24 cellular contexts compared by ENCODE assay signal in genomic region chr17:3029213-3029913, GRCh38. TPM values are rescaled to one million over a fixed set of nuclear protein-coding genes. Genes with fewer than 3 reads are reported as not detected.
DNase-seq lines count a peak whose midpoint lies in the region; ATAC-seq and TF ChIP-seq lines count a peak whose summit lies in the region.
"Had no signal": no experiment of that assay in that cellular context is flagged by ENCODE, and none has a peak within 500 bp of the region (broad histone marks: within the 10 kb centered on the region; RNA-seq: fewer than 3 reads in every experiment).

No MANE protein-coding gene starts in this region.

- H3K36me3 Mint-ChIP-seq in chondrocyte (ENCODE audit: low read depth) = no peaks in the 10 kb centered on the region
- peaks cover 5% of the 10 kb centered on the region for H3K36me3 Mint-ChIP-seq in type B pancreatic cell
- H3K36me3 Mint-ChIP-seq: activated naive CD4-positive, alpha-beta T cell treated with anti-CD3 and anti-CD28 coated beads, Interleukin-2, amount 50 U/mL, for 72 hours had no signal

- H3K4me1 Mint-ChIP-seq in chondrocyte (ENCODE audit: low read depth) (no peaks in the 10 kb centered on the region), type B pancreatic cell (ENCODE audit: unreplicated experiment) (no peaks in the 10 kb centered on the region)
- H3K4me1 Mint-ChIP-seq: stimulated activated effector memory CD8-positive, alpha-beta T cell treated with anti-CD3 and anti-CD28 coated beads, Interleukin-12 subunit alpha, Interleukin-12 subunit beta, amount 100 ng/mL, for 72 hours had no signal

- H3K9me3 Mint-ChIP-seq in chondrocyte (ENCODE audit: low read depth) (peaks cover 5% of the 10 kb centered on the region), type B pancreatic cell (no peaks in the 10 kb centered on the region)
- H3K9me3 Mint-ChIP-seq: activated naive CD4-positive, alpha-beta T cell treated with anti-CD3 and anti-CD28 coated beads, Interleukin-2, amount 50 U/mL, for 72 hours; stimulated activated effector memory CD8-positive, alpha-beta T cell treated with anti-CD3 and anti-CD28 coated beads, Interleukin-12 subunit alpha, Interleukin-12 subunit beta, amount 100 ng/mL, for 72 hours had no signal

- H3K27ac Mint-ChIP-seq in chondrocyte (ENCODE audit: unreplicated experiment) = no peak overlapping the region
- no peak overlapping the region for H3K27ac Mint-ChIP-seq in type B pancreatic cell
- H3K27ac Mint-ChIP-seq: activated naive CD4-positive, alpha-beta T cell treated with anti-CD3 and anti-CD28 coated beads, Interleukin-2, amount 50 U/mL, for 72 hours; stimulated activated effector memory CD8-positive, alpha-beta T cell treated with anti-CD3 and anti-CD28 coated beads, Interleukin-12 subunit alpha, Interleukin-12 subunit beta, amount 100 ng/mL, for 72 hours had no signal

- H3K27me3 ChIP-seq in right cardiac atrium (ENCODE audit: control insufficient read depth, insufficient read depth) = no peaks in the 10 kb centered on the region
- H3K27me3 ChIP-seq: testis had no signal

- H3K4me3 Mint-ChIP-seq in chondrocyte (ENCODE audit: unreplicated experiment) (no peak overlapping the region), type B pancreatic cell (no peak overlapping the region)
- H3K4me3 Mint-ChIP-seq: stimulated activated effector memory CD8-positive, alpha-beta T cell treated with anti-CD3 and anti-CD28 coated beads, Interleukin-12 subunit alpha, Interleukin-12 subunit beta, amount 100 ng/mL, for 72 hours had no signal

- H3K27me3 Mint-ChIP-seq in chondrocyte (ENCODE audit: low read depth) (no peaks in the 10 kb centered on the region), type B pancreatic cell (no peaks in the 10 kb centered on the region)

- DNase-seq in activated CD4-positive, CD25-positive, alpha-beta regulatory T cell treated with anti-CD3 and anti-CD28 coated beads, Interleukin-2, amount 50 U/mL, for 72 hours = peak; percentile 17
- DNase-seq in activated CD4-positive, CD25-positive, alpha-beta regulatory T cell (lab: John Stamatoyannopoulos, UW) = no peak
- DNase-seq in chondrocyte (ENCODE audit: low spot score) (peak; percentile 64), right cardiac atrium (peak; percentile 47 to 78 (median 66)), type B pancreatic cell (ENCODE audit: extremely low spot score, unreplicated experiment) (peak; percentile 50), NCI-H1436 (lab: John Stamatoyannopoulos, UW) (no peak)
- no peak for DNase-seq in effector CD4-positive, alpha-beta T cell
- DNase-seq: activated CD8-positive, alpha-beta memory T cell treated with anti-CD3 and anti-CD28 coated beads for 24 hours; activated T-cell treated with anti-CD3 and anti-CD28 coated beads, Interleukin-2, amount 50 U/mL, for 48 hours; GF-D8; NCI-H446; testis had no signal

- H3K27ac ChIP-seq in right cardiac atrium (ENCODE audit: low read length) = peak overlapping the region; percentile 81
- H3K27ac ChIP-seq: C4-2B, GM23248, testis had no signal

- no peak for TF ChIP-seq CTCF in chondrocyte (IDR thresholded peaks at IDR 0.05)
- TF ChIP-seq CTCF in type B pancreatic cell (conservative IDR thresholded peaks at IDR 0.05) = no peak

- WGBS in right cardiac atrium = 68% methylated on average over 19 of the region's 19 CpGs

- no peaks in the 10 kb centered on the region for H3K4me1 ChIP-seq in right cardiac atrium (ENCODE audit: control insufficient read depth, insufficient read depth, low read length)
- H3K4me1 ChIP-seq: testis had no signal

- ATAC-seq in right cardiac atrium (peak; percentile 64), GM19328 (IDR thresholded peaks at IDR 0.05; ENCODE audit: unreplicated experiment) (no peak)
- ATAC-seq: activated CD4-positive, CD25-positive, alpha-beta regulatory T cell treated with anti-CD3 and anti-CD28 coated beads, Interleukin-2, amount 50 U/mL, for 24 hours; activated naive CD4-positive, alpha-beta T cell treated with anti-CD3 and anti-CD28 coated beads, Interleukin-2, amount 50 U/mL, for 72 hours; stimulated activated effector memory CD8-positive, alpha-beta T cell treated with anti-CD3 and anti-CD28 coated beads, Interleukin-12 subunit alpha, Interleukin-12 subunit beta, amount 100 ng/mL, for 72 hours had no signal

- intact Hi-C loops in right cardiac atrium (cut with DNase I) = no loop called here

- no peak overlapping the region for H3K4me3 ChIP-seq in right cardiac atrium (ENCODE audit: low read length)
- H3K4me3 ChIP-seq: GM23248, testis had no signal

- H3K9me3 ChIP-seq in right cardiac atrium (ENCODE audit: control insufficient read depth, low read length) = no peaks in the 10 kb centered on the region
- H3K9me3 ChIP-seq: testis had no signal

RNA-seq across cellular contexts. Expression of gene OR1D5, which starts 34.0 kb away (rescaled TPM):
- not detected in 3 replicates for total RNA-seq in chondrocyte
- total RNA-seq in right cardiac atrium = not detected
- not detected for polyA plus RNA-seq in right cardiac atrium
- total RNA-seq in type B pancreatic cell (ENCODE audit: low replicate concordance) = not detected in 2 replicates
- total RNA-seq: activated naive CD4-positive, alpha-beta T cell treated with anti-CD3 and anti-CD28 coated beads, Interleukin-2, amount 50 U/mL, for 72 hours; astrocyte; cerebellum; GM23248; myocyte; omental fat pad; RPMI7951; testis had no signal
- polyA plus RNA-seq: AG04450, GM23248 had no signal

Comparison
In these comparisons a context has a peak if more than half of its experiments do, and no peak if none do; other contexts are left out.
1. DNase-seq: peak in activated CD4-positive, CD25-positive, alpha-beta regulatory T cell treated with anti-CD3 and anti-CD28 coated beads, Interleukin-2, amount 50 U/mL, for 72 hours (single experiment), chondrocyte (single experiment), right cardiac atrium (3 of 3) and type B pancreatic cell (single experiment); none in activated CD4-positive, CD25-positive, alpha-beta regulatory T cell (0 of 4), effector CD4-positive, alpha-beta T cell (single experiment) and NCI-H1436 (single experiment).